ENCODE assay signal across 21 cellular contexts in genomic region chr17:50493744-50494143, GRCh38. TPM values are rescaled to one million over a fixed set of nuclear protein-coding genes. Genes with fewer than 3 reads are reported as not detected.
"Had no signal": no experiment of that assay in that cellular context is flagged by ENCODE, and none has a peak within 500 bp of the region (broad histone marks: within the 10 kb centered on the region; RNA-seq: fewer than 3 reads in every experiment).

No MANE protein-coding gene starts in this region.

- H3K27ac ChIP-seq: epithelial cell of prostate, gastrocnemius medialis, left lung, psoas muscle, spleen, tibial nerve, vagina had no signal

- H3K9me3 ChIP-seq: gastrocnemius medialis, left lung, psoas muscle, spleen, tibial nerve, vagina had no signal

- H3K27me3 ChIP-seq: gastrocnemius medialis, left lung, spleen, tibial nerve, vagina had no signal

- H3K36me3 ChIP-seq: gastrocnemius medialis, left lung, spleen, tibial nerve, vagina had no signal

- H3K4me3 ChIP-seq: gastrocnemius medialis, left lung, psoas muscle, spleen, tibial nerve, vagina had no signal

- H3K4me1 ChIP-seq: gastrocnemius medialis, left lung, psoas muscle, spleen, vagina had no signal

- ATAC-seq: activated T-cell treated with anti-CD3 and anti-CD28 coated beads, Interleukin-2, amount 50 U/mL, for 4 hours; gastrocnemius medialis; left lung; natural killer cell treated with Interleukin-12 subunit alpha and Interleukin-12 subunit beta and Interleukin-15 and Interleukin-18, amount 100 ng/mL, for 72 hours; psoas muscle; sciatic nerve; stimulated activated memory B cell treated with anti-CD40 and anti-IgM and Interleukin-4, amounts not matched to agents 10 μg/mL and 1 μg/mL and 100 μg/mL, for 72 hours had no signal

- DNase-seq: activated CD4-positive, alpha-beta T cell treated with anti-CD3 and anti-CD28 coated beads, Interleukin-2, amount 50 U/mL, for 4 hours; activated CD4-positive, CD25-positive, alpha-beta regulatory T cell treated with anti-CD3 and anti-CD28 coated beads, Interleukin-2, amount 50 U/mL, for 72 hours; activated effector memory CD4-positive, alpha-beta T cell treated with anti-CD3 and anti-CD28 coated beads, Interleukin-2, amount 50 U/mL, for 16 hours; activated T-cell treated with anti-CD3 and anti-CD28 coated beads, Interleukin-2, amount 50 U/mL, for 4 hours; amygdala; effector memory CD4-positive, alpha-beta T cell; gastrocnemius medialis; islet precursor cell; left lung; spleen; stimulated activated CD4-positive, alpha-beta T cell treated with anti-CD3 and anti-CD28 coated beads, Interleukin-1b, Interleukin-23, amount 100 ng/mL, for 48 hours; T-helper 9 cell had no signal

RNA-seq across cellular contexts. Expression of gene MYCBPAP, which starts 14.5 kb away (rescaled TPM):
- total RNA-seq: gastrocnemius medialis, vagina had no signal

RNA-seq across cellular contexts. Expression of gene CHAD, which starts 25.1 kb away (rescaled TPM):
- total RNA-seq: activated T-cell treated with anti-CD3 and anti-CD28 coated beads, Interleukin-2, amount 50 U/mL, for 4 hours; natural killer cell treated with Interleukin-12 subunit alpha and Interleukin-12 subunit beta and Interleukin-15 and Interleukin-18, amount 100 ng/mL, for 72 hours; omental fat pad; sciatic nerve; subcutaneous adipose tissue; tibial nerve; vagina had no signal
- polyA plus RNA-seq: spleen had no signal

RNA-seq across cellular contexts. Expression of gene EPN3, which starts 38.8 kb away (rescaled TPM):
- total RNA-seq: gastrocnemius medialis; natural killer cell treated with Interleukin-12 subunit alpha and Interleukin-12 subunit beta and Interleukin-15 and Interleukin-18, amount 100 ng/mL, for 72 hours; omental fat pad; spleen; subcutaneous adipose tissue had no signal
